ENCODE assay signal across 24 cellular contexts in the genomic region with DNA sequence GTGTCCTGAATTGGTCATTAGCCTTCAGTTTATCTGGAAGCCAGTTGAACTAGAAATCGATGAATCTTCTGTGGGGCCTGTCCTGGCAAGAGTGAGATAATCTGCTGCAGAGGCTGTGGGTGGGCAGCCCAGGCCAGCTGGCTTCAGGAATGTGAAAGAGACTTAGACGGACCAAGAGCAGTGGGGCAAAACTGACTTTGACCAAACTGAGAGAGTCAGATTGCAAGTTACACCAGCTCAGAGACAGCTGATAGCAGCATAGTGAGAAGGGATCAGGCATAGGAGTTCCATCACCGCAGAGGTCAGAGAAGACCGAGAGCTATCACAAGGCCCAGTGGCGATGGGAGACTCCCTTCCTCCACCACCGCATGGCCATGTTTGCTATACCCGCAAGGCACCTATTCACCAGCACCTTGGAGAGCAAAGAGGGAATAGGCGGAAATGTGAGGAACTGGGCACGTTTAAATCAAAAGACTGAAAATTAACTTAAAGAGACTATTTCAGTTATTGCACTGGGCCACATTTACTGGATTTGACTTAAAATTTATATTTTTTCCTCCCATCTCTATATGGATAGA. TPM values are rescaled to one million over a fixed set of nuclear protein-coding genes. Genes with fewer than 3 reads are reported as not detected.
DNase-seq lines count a peak whose midpoint lies in the region; ATAC-seq and TF ChIP-seq lines count a peak whose summit lies in the region.
"Had no signal": no experiment of that assay in that cellular context is flagged by ENCODE, and none has a peak within 500 bp of the region (broad histone marks: within the 10 kb centered on the region; RNA-seq: fewer than 3 reads in every experiment).

No MANE protein-coding gene starts in this region.

- H3K9ac ChIP-seq in H9 (ENCODE audit: extremely low read depth, insufficient read length, low read length) (no peak overlapping the region), neuronal stem cell (ENCODE audit: low read depth, low read length, poor library complexity) (no peak overlapping the region)

- H3K27me3 Mint-ChIP-seq in H9 (ENCODE audit: low read depth) (no peaks in the 10 kb centered on the region; the same call in 1 of the 2 replicates), WTC11 (ENCODE audit: low read depth) (no peaks in the 10 kb centered on the region)
- no peaks in the 10 kb centered on the region for H3K27me3 Mint-ChIP-seq in activated CD4-positive, alpha-beta memory T cell treated with anti-CD3 and anti-CD28 coated beads, Interleukin-2, amount 10 ng/mL, durations not matched to agents 7 days and 5 days
- H3K27me3 Mint-ChIP-seq: CD4-positive, alpha-beta memory T cell had no signal

- CTCF ChIA-PET in WTC11 (lab: Charles Lee) = interaction anchor here (1.2 to 1.7 kb wide), 2 partner anchors 22 to 34 kb away, joined by 3 to 7 read pairs; no protein-coding TSS in a partner anchor
- CTCF ChIA-PET in activated CD4-positive, alpha-beta memory T cell treated with anti-CD3 and anti-CD28 coated beads, Interleukin-2, amount 10 ng/mL, durations not matched to agents 7 days and 5 days (lab: Charles Lee) = interaction anchor here (1.1 kb wide), 1 partner anchor 11 kb away, joined by 3 read pairs; no protein-coding TSS in a partner anchor

- H3K23ac ChIP-seq in H9 (ENCODE audit: insufficient read length, low read depth, low read length) (no peak overlapping the region), neuronal stem cell (ENCODE audit: low read depth, low read length, poor library complexity) (no peak overlapping the region)

- H3K4me1 Mint-ChIP-seq in H9 (peaks cover 0 to 8% of the 10 kb centered on the region in 2 experiments; a peak in 3 of 4 replicates), WTC11 (peaks cover 23% of the 10 kb centered on the region)
- H3K4me1 Mint-ChIP-seq in activated CD4-positive, alpha-beta memory T cell treated with anti-CD3 and anti-CD28 coated beads, Interleukin-2, amount 10 ng/mL, durations not matched to agents 7 days and 5 days = peaks cover 5% of the 10 kb centered on the region
- H3K4me1 Mint-ChIP-seq: IgD-negative memory B cell had no signal

- H2BK120ac ChIP-seq in H9 (ENCODE audit: low read depth, low read length, poor library complexity, severe bottlenecking) (no peak overlapping the region), neuronal stem cell (ENCODE audit: low read depth, low read length) (no peak overlapping the region)

- H4K20me1 ChIP-seq in H9 (ENCODE audit: control insufficient read depth, insufficient read depth, insufficient read length) = no peaks in the 10 kb centered on the region

- H3K18ac ChIP-seq in H9 (ENCODE audit: insufficient read length, low read depth, low read length) = no peak overlapping the region
- peak overlapping the region; percentile 51 for H3K18ac ChIP-seq in neuronal stem cell (ENCODE audit: low read length)

- no peak overlapping the region for H2BK5ac ChIP-seq in H9 (ENCODE audit: insufficient read length, low read length)
- no peak overlapping the region for H2BK5ac ChIP-seq in neuronal stem cell (ENCODE audit: low read length)

- no peak overlapping the region for H3K4me3 ChIP-seq in neuronal stem cell (ENCODE audit: low read length in 2 of 2)
- H3K4me3 ChIP-seq: GM12878, PC-9 had no signal

- H3K27ac Mint-ChIP-seq in H9 (no peak overlapping the region), WTC11 (no peak overlapping the region)
- no peak overlapping the region for H3K27ac Mint-ChIP-seq in activated CD4-positive, alpha-beta memory T cell treated with anti-CD3 and anti-CD28 coated beads, Interleukin-2, amount 10 ng/mL, durations not matched to agents 7 days and 5 days
- H3K27ac Mint-ChIP-seq: CD4-positive, alpha-beta memory T cell; IgD-negative memory B cell had no signal

- H3K9me3 Mint-ChIP-seq in H9 (no peaks in the 10 kb centered on the region), WTC11 (0 out of 2 replicates have a peak, but pooled peaks cover 3% of the 10 kb centered on the region)
- no peaks in the 10 kb centered on the region for H3K9me3 Mint-ChIP-seq in activated CD4-positive, alpha-beta memory T cell treated with anti-CD3 and anti-CD28 coated beads, Interleukin-2, amount 10 ng/mL, durations not matched to agents 7 days and 5 days
- H3K9me3 Mint-ChIP-seq: CD4-positive, alpha-beta memory T cell; IgD-negative memory B cell had no signal

- no peak overlapping the region for H3K14ac ChIP-seq in H9 (ENCODE audit: insufficient read depth, low read length)
- H3K14ac ChIP-seq in neuronal stem cell (ENCODE audit: low read length) = no peak overlapping the region

- H3K27ac ChIP-seq in H9 (ENCODE audit: insufficient read length, low read depth, low read length) (no peak overlapping the region), neuronal stem cell (replicated peaks; ENCODE audit: low read length) (no peak overlapping the region)
- H3K27ac ChIP-seq: HL-60, PC-9 had no signal

- H2BK12ac ChIP-seq in H9 (ENCODE audit: insufficient read length, low read depth, low read length) (no peak overlapping the region), neuronal stem cell (ENCODE audit: low read length) (no peak overlapping the region)

- H3K9me3 ChIP-seq in H9 (ENCODE audit: control insufficient read depth, low read depth, low read length) (no peaks in the 10 kb centered on the region), neuronal stem cell (replicated peaks in 1 of 2; ENCODE audit: control insufficient read depth in 2 of 2, insufficient read depth in 1 of 2, low read depth in 1 of 2, low read length in 2 of 2) (no peaks in the 10 kb centered on the region)
- H3K9me3 ChIP-seq: Caco-2 had no signal

- TF ChIP-seq CTCF in H9 (conservative IDR thresholded peaks at IDR 0.05) (no peak), WTC11 (IDR thresholded peaks at IDR 0.05) (no peak)

- H4K91ac ChIP-seq in H9 (ENCODE audit: insufficient read length, low read depth, low read length) (no peak overlapping the region), neuronal stem cell (ENCODE audit: low read depth, low read length, poor library complexity) (no peak overlapping the region)

- H3K27me3 ChIP-seq in H9 (ENCODE audit: insufficient read depth, low read length) (no peaks in the 10 kb centered on the region), neuronal stem cell (ENCODE audit: control insufficient read depth in 3 of 3, insufficient read depth in 3 of 3, low read depth in 1 of 3, low read length in 3 of 3) (peaks cover 0 to 4% (median 0%) of the 10 kb centered on the region in 3 experiments)

- H3K4me3 Mint-ChIP-seq in H9 (no peak overlapping the region), WTC11 (no peak overlapping the region)
- H3K4me3 Mint-ChIP-seq in activated CD4-positive, alpha-beta memory T cell treated with anti-CD3 and anti-CD28 coated beads, Interleukin-2, amount 10 ng/mL, durations not matched to agents 7 days and 5 days = no peak overlapping the region
- H3K4me3 Mint-ChIP-seq: CD4-positive, alpha-beta memory T cell; IgD-negative memory B cell had no signal

- no peaks in the 10 kb centered on the region for H3K36me3 Mint-ChIP-seq in H9 (ENCODE audit: insufficient read depth in 1 of 3, low read depth in 3 of 3)
- no peaks in the 10 kb centered on the region for H3K36me3 Mint-ChIP-seq in WTC11
- H3K36me3 Mint-ChIP-seq in activated CD4-positive, alpha-beta memory T cell treated with anti-CD3 and anti-CD28 coated beads, Interleukin-2, amount 10 ng/mL, durations not matched to agents 7 days and 5 days (ENCODE audit: low read depth) = no peaks in the 10 kb centered on the region
- H3K36me3 Mint-ChIP-seq: CD4-positive, alpha-beta memory T cell; IgD-negative memory B cell had no signal

- H4K8ac ChIP-seq in H9 (replicated peaks; ENCODE audit: insufficient read length, low read depth, low read length) (no peak overlapping the region), neuronal stem cell (ENCODE audit: low read depth, low read length) (no peak overlapping the region)

- H3K4me1 ChIP-seq in H9 (ENCODE audit: insufficient read depth, low read length) = peaks cover 2% of the 10 kb centered on the region; the same call in 1 of the 2 replicates
- H3K4me1 ChIP-seq in neuronal stem cell (ENCODE audit: control insufficient read depth in 2 of 2, insufficient read depth in 1 of 2, low read depth in 1 of 2, low read length in 2 of 2) = peaks cover 0 to 2% of the 10 kb centered on the region in 2 donors

- no peak overlapping the region for H3K56ac ChIP-seq in H9 (ENCODE audit: insufficient read length, low read depth, low read length)

- DNase-seq in H9 (peak; percentile 38), WTC11 (ENCODE audit: low spot score) (no peak), left kidney (ENCODE audit: low read depth, low spot score) (peak; percentile 54), neuronal stem cell (ENCODE audit: low spot score) (no peak), COR-L47 (lab: John Stamatoyannopoulos, UW) (no peak)
- no peak for DNase-seq in NK-92 treated with Interleukin-12 subunit alpha and Interleukin-12 subunit beta, amount 100 ng/mL, for 24 hours (lab: John Stamatoyannopoulos, UW)
- DNase-seq in activated CD4-positive, alpha-beta memory T cell treated with anti-CD3 and anti-CD28 coated beads, Interleukin-2, amount 10 ng/mL, durations not matched to agents 7 days and 5 days = no peak
- DNase-seq: C1 segment of cervical spinal cord; Caco-2; CD4-positive, alpha-beta memory T cell; GDM1; NCI-H1048; NCI-H1417; NCI-H1694; NCI-H2029 treated with DMSO at 0.1 percent for 48 hours; NCI-H446 treated with DMSO at 0.1 percent for 48 hours; NCI-H526; NCI-H82; PC-9 had no signal

- POLR2A ChIA-PET in WTC11 (lab: Charles Lee) = no interaction called here
- POLR2A ChIA-PET in activated CD4-positive, alpha-beta memory T cell treated with anti-CD3 and anti-CD28 coated beads, Interleukin-2, amount 10 ng/mL, durations not matched to agents 7 days and 5 days (lab: Charles Lee) = no interaction called here

- H3K79me1 ChIP-seq in H9 (ENCODE audit: insufficient read depth, low read depth, low read length, poor library complexity, severe bottlenecking) (no peaks in the 10 kb centered on the region), neuronal stem cell (ENCODE audit: low read depth, low read length) (no peaks in the 10 kb centered on the region)

- no peaks in the 10 kb centered on the region for H3K79me2 ChIP-seq in H9 (ENCODE audit: insufficient read depth, low read length)

- H2AFZ ChIP-seq in H9 (ENCODE audit: low read length) = no peak overlapping the region
- H2AFZ ChIP-seq in neuronal stem cell (ENCODE audit: low read length) = no peak overlapping the region
- H2AFZ ChIP-seq: PC-9 had no signal

- H2BK20ac ChIP-seq in H9 (ENCODE audit: low read depth, low read length, poor library complexity, severe bottlenecking) = no peak overlapping the region

- peak; percentile 77 for ATAC-seq in WTC11
- ATAC-seq: GM12878, HCT116, Right ventricle myocardium inferior had no signal

- H2BK15ac ChIP-seq in H9 (ENCODE audit: low read depth, low read length) (no peak overlapping the region), neuronal stem cell (ENCODE audit: low read length) (no peak overlapping the region)

- H3K23me2 ChIP-seq in H9 (ENCODE audit: insufficient read length, low read depth, low read length, poor library complexity, severe bottlenecking) = no peaks in the 10 kb centered on the region

- no peak overlapping the region for H3K4me2 ChIP-seq in H9 (ENCODE audit: insufficient read depth, insufficient read length, low read length)
- no peak overlapping the region for H3K4me2 ChIP-seq in neuronal stem cell (ENCODE audit: insufficient read depth, low read length, poor library complexity, severe bottlenecking)
- H3K4me2 ChIP-seq: PC-9 had no signal

- no peak overlapping the region for H3T11ph ChIP-seq in H9 (ENCODE audit: low read length)

- no CpG with 5 or more reads among the region's 9 CpGs for WGBS in H9 (ENCODE audit: extremely low coverage, insufficient read length, low lambda C conversion rate)
- no CpG with 5 or more reads among the region's 9 CpGs for WGBS in neuronal stem cell (ENCODE audit: extremely low coverage in 2 of 2, insufficient read length in 2 of 2, insufficient replicate concordance in 1 of 2), 2 donors

- H2AK5ac ChIP-seq in H9 (ENCODE audit: insufficient read length, low read length) (no peak overlapping the region), neuronal stem cell (ENCODE audit: low read depth, low read length) (no peak overlapping the region)

- no peak overlapping the region for H3K4ac ChIP-seq in H9 (ENCODE audit: low read depth, low read length)
- no peak overlapping the region for H3K4ac ChIP-seq in neuronal stem cell (ENCODE audit: low read length)

- H3K36me3 ChIP-seq in neuronal stem cell (replicated peaks in 1 of 2; ENCODE audit: control insufficient read depth in 2 of 2, insufficient read depth in 2 of 2, low read length in 2 of 2) = no peaks in the 10 kb centered on the region

- H4K5ac ChIP-seq in H9 (ENCODE audit: insufficient read length, low read depth, low read length) = no peak overlapping the region

RNA-seq across cellular contexts. Expression of a gene that starts 50.1 kb away (rescaled TPM):
- total RNA-seq in H9 (2021) (0.15 and 0.50 TPM in 2 replicates), WTC11 (2021) (0.57 to 1.2 TPM (median 0.99 TPM) in 3 replicates)
- polyA plus RNA-seq in neuronal stem cell (2013, experiment 1 of 2) = 14.7 TPM
- polyA plus RNA-seq in neuronal stem cell (2013, experiment 2 of 2) = 15.3 TPM
- under 1 TPM; 0.33 to 0.35 TPM for total RNA-seq in activated CD4-positive, alpha-beta memory T cell treated with anti-CD3 and anti-CD28 coated beads, Interleukin-2, amount 10 ng/mL, durations not matched to agents 7 days and 5 days
- polyA plus RNA-seq: IgD-negative memory B cell had no signal

Comparison
In these comparisons a context has a peak if more than half of its experiments do, and no peak if none do; other contexts are left out.
1. DNase-seq: peak in H9 (single experiment) and left kidney (single experiment); none in WTC11 (single experiment), neuronal stem cell (single experiment), COR-L47 (single experiment), NK-92 treated with Interleukin-12 subunit alpha and Interleukin-12 subunit beta, amount 100 ng/mL, for 24 hours (single experiment) and activated CD4-positive, alpha-beta memory T cell treated with anti-CD3 and anti-CD28 coated beads, Interleukin-2, amount 10 ng/mL, durations not matched to agents 7 days and 5 days (single experiment).